9 cellular contexts compared by ENCODE assay signal in the genomic region with DNA sequence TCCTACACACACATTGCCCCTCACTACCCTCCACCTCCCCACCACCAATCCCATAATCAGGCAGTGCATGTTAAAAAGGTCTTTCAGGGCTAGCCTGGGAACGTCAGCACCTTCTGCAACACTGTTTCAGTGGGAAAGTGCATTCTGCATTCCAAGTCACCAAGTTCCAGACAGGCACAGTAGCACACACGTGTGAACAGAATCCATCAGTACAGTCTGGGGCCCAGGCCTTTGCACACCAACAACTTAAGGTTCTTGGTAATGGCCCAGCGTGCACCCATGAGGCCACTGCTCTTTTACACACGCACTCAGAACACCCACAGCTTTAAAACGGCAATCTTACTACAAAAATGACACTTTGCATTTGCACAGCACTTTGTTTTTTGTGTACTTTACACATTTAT. TPM values are rescaled to one million over a fixed set of nuclear protein-coding genes. Genes with fewer than 3 reads are reported as not detected.
DNase-seq lines count a peak whose midpoint lies in the region; ATAC-seq and TF ChIP-seq lines count a peak whose summit lies in the region.
"Had no signal": no experiment of that assay in that cellular context is flagged by ENCODE, and none has a peak within 500 bp of the region (broad histone marks: within the 10 kb centered on the region; RNA-seq: fewer than 3 reads in every experiment).

No MANE protein-coding gene starts in this region.

- no peak for TF ChIP-seq POLR2A in prostate gland (IDR thresholded peaks at IDR 0.05)
- no peak for TF ChIP-seq POLR2A in erythroblast (IDR thresholded peaks at IDR 0.05; ENCODE audit: low read length)

- no peaks in the 10 kb centered on the region for H3K9me3 ChIP-seq in esophagus (ENCODE audit: control insufficient read depth in 2 of 2, insufficient read depth in 1 of 2, low read depth in 1 of 2, low read length in 1 of 2)
- no peaks in the 10 kb centered on the region for H3K9me3 ChIP-seq in prostate gland
- H3K9me3 ChIP-seq: neutrophil had no signal

- ATAC-seq in GM21390 (IDR thresholded peaks at IDR 0.05; ENCODE audit: unreplicated experiment), result no peak

- TF ChIP-seq CTCF in prostate gland (IDR thresholded peaks at IDR 0.05), result no peak

- H3K4me1 ChIP-seq in esophagus (ENCODE audit: control insufficient read depth in 2 of 2, insufficient read depth in 2 of 2, low read length in 1 of 2) (peaks cover 0 to 8% of the 10 kb centered on the region in 2 donors), prostate gland (replicated peaks) (peaks cover 31% of the 10 kb centered on the region)

- H3K36me3 ChIP-seq in esophagus (ENCODE audit: control insufficient read depth in 2 of 2, insufficient read depth in 2 of 2, low read length in 1 of 2), result peaks cover 0 to 2% of the 10 kb centered on the region in 2 donors
- no peaks in the 10 kb centered on the region for H3K36me3 ChIP-seq in prostate gland
- H3K36me3 ChIP-seq: neutrophil had no signal

- H3K27ac ChIP-seq in esophagus (ENCODE audit: low read depth in 2 of 2, low read length in 1 of 2), result peak overlapping the region; percentile 90 to 99
- peak overlapping the region; percentile 93 to 97 for H3K27ac ChIP-seq in prostate gland
- H3K27ac ChIP-seq: neutrophil had no signal

- peak; percentile 52 for DNase-seq in EL
- peak; percentile 48 for DNase-seq in RKO (ENCODE audit: low spot score)
- no peak for DNase-seq in prostate gland (ENCODE audit: low spot score)
- no peak for DNase-seq in Ammon's horn (ENCODE audit: low spot score)
- DNase-seq in erythroblast (lab: John Stamatoyannopoulos, UW), result no peak
- no peak for DNase-seq in AG20443 (ENCODE audit: low spot score)

- no peaks in the 10 kb centered on the region for H3K27me3 ChIP-seq in esophagus (ENCODE audit: control insufficient read depth in 1 of 2, insufficient read depth in 2 of 2, low read length in 2 of 2)
- H3K27me3 ChIP-seq in prostate gland (replicated peaks; ENCODE audit: insufficient read depth), result no peaks in the 10 kb centered on the region

- intact Hi-C loops in prostate gland (cut with DNase I), result loop anchor here (5.0 kb wide), 1 partner anchor 34 kb away; no protein-coding TSS in a partner anchor

- 19 to 29% methylated on average over 5 of the region's 5 CpGs for WGBS in esophagus, 2 donors
- 19% methylated on average over 5 of the region's 5 CpGs for WGBS in prostate gland

- H3K4me3 ChIP-seq in esophagus (ENCODE audit: low read depth in 1 of 2, low read length in 2 of 2) (peak overlapping the region; percentile 73 to 97), prostate gland (peak overlapping the region; percentile 76 to 79)

RNA-seq across cellular contexts. Expression of gene ANXA2, which starts 1.2 kb away (rescaled TPM):
- polyA plus RNA-seq in esophagus, result 1,000 to 10,000 TPM; 1,972 to 2,098 TPM
- total RNA-seq in prostate gland, result 100 to 1,000 TPM; 404 to 595 TPM

Comparison
In these comparisons a context has a peak if more than half of its experiments do, and no peak if none do; other contexts are left out.
1. DNase-seq: peak in EL (single experiment) and RKO (single experiment); none in prostate gland (single experiment), Ammon's horn (single experiment), erythroblast (0 of 2) and AG20443 (single experiment).